In genomic region chr16:88044121-88044581, GRCh38 we compare ENCODE assay signal across 7 cellular contexts.
DNase-seq lines count a peak whose midpoint lies in the region; ATAC-seq and TF ChIP-seq lines count a peak whose summit lies in the region.
"Not testable (repeated sequence)": the region's sequence is repeated elsewhere in the genome, so short reads cannot be mapped to it uniquely, and the experiment has no call there.

No MANE protein-coding gene starts in this region.

- not testable (repeated sequence) for H3K4me1 ChIP-seq in Peyer's patch, right lobe of liver

- not testable (repeated sequence) for H3K36me3 ChIP-seq in Peyer's patch
- peaks cover 0 to 13% (median 0%) of the 10 kb centered on the region in 4 donors for H3K36me3 ChIP-seq in right lobe of liver

- not testable (repeated sequence) for H3K4me3 ChIP-seq in Peyer's patch, right lobe of liver

- WGBS in right lobe of liver (ENCODE audit: insufficient coverage, low coverage, low lambda C conversion rate, missing lambda C conversion rate): 77% methylated on average over 5 of the region's 14 CpGs

- DNase-seq in Peyer's patch (peak in 2 of 3 donors; percentile 88), right lobe of liver (peak in 1 of 3 donors; percentile 38)

- intact Hi-C loops in right lobe of liver (cut with DNase I): not testable (repeated sequence)

- ATAC-seq in GM18498 (IDR thresholded peaks at IDR 0.05; ENCODE audit: unreplicated experiment) (peak; percentile 67), GM19324 (IDR thresholded peaks at IDR 0.05; ENCODE audit: low FRiP score, unreplicated experiment) (peak; percentile 59), GM21619 (IDR thresholded peaks at IDR 0.05; ENCODE audit: unreplicated experiment) (peak; percentile 62), HG02981 (IDR thresholded peaks at IDR 0.05; ENCODE audit: unreplicated experiment) (peak; percentile 51), HG03457 (IDR thresholded peaks at IDR 0.05; ENCODE audit: unreplicated experiment) (peak; percentile 51), right lobe of liver (peak in 3 of 4 donors; percentile 24 to 43 (median 39))

- not testable (repeated sequence) for H3K9me3 ChIP-seq in Peyer's patch, right lobe of liver

- not testable (repeated sequence) for H3K27me3 ChIP-seq in Peyer's patch, right lobe of liver

- TF ChIP-seq CTCF in Peyer's patch (IDR thresholded peaks at IDR 0.05); right lobe of liver (IDR thresholded peaks at IDR 0.05): not testable (repeated sequence)

- peak overlapping the region in 1 of 4 donors; percentile 80 for H3K27ac ChIP-seq in Peyer's patch
- not testable (repeated sequence) for H3K27ac ChIP-seq in right lobe of liver

- TF ChIP-seq POLR2A in Peyer's patch (IDR thresholded peaks at IDR 0.05); right lobe of liver (IDR thresholded peaks at IDR 0.05): not testable (repeated sequence)
